Comparison of ENCODE assay signal across 2 cellular contexts in the genomic region with DNA sequence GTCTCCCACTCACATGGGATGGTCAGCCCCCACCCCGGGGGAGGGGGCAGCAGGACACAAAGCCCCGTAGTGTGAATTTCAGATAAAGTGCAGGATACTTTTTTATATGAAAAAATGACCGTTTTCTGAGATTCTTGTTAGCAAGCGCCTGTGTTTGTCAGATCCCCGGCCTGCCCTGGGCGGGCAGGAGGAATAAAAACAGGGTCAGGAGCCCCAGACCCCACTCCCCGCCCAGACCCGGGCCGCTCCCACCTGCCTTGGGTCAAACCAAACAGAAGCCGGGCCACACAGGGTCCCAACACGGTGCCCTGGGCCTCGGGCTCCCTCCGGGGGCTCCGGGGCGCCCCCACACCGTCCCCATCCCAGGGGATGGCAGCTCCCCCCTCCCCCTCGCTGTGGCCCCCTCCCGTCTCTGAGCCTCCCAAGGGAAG.
TF ChIP-seq lines count a peak whose summit lies in the region.

No MANE protein-coding gene starts in this region.

TF ChIP-seq in A549, 52 proteins besides CTCF, POLR2A, EP300 and RAD21:
- no peak for TF ChIP-seq HEYL (CRISPR knock-in tag; IDR thresholded peaks at IDR 0.05)
- no peak for TF ChIP-seq TFCP2L1 (CRISPR knock-in tag; IDR thresholded peaks at IDR 0.05)
- no peak for TF ChIP-seq ESRRA (IDR thresholded peaks at IDR 0.05; ENCODE audit: borderline replicate concordance, low read length)
- no peak for TF ChIP-seq CEBPB (IDR thresholded peaks at IDR 0.05)
- TF ChIP-seq RFX5 (IDR thresholded peaks at IDR 0.05) = no peak
- no peak for TF ChIP-seq USF2 (IDR thresholded peaks at IDR 0.05)
TF ChIP-seq in A549: peak in this region for 0.

TF ChIP-seq in endothelial cell of umbilical vein, 7 proteins besides CTCF, POLR2A, EP300 and RAD21:
- TF ChIP-seq POLR2AphosphoS5 (IDR thresholded peaks at IDR 0.05; ENCODE audit: insufficient read depth, low read depth, low read length) (no peak), EZH2 (IDR thresholded peaks at IDR 0.05; ENCODE audit: borderline replicate concordance, low read depth, low read length, severe bottlenecking) (no peak), MYC (IDR thresholded peaks at IDR 0.05; ENCODE audit: low read depth, low read length) (no peak), GATA2 (IDR thresholded peaks at IDR 0.05; ENCODE audit: insufficient read depth, insufficient read length, low read depth, low read length) (no peak), FOS (IDR thresholded peaks at IDR 0.05; ENCODE audit: borderline replicate concordance, insufficient read depth, low read length) (no peak), MAX (IDR thresholded peaks at IDR 0.05; ENCODE audit: insufficient read depth, insufficient read length) (no peak), JUN (IDR thresholded peaks at IDR 0.05; ENCODE audit: borderline replicate concordance, insufficient read depth, insufficient read length, low read depth) (no peak)
